Comparison of ENCODE assay signal across 17 cellular contexts in the genomic region with DNA sequence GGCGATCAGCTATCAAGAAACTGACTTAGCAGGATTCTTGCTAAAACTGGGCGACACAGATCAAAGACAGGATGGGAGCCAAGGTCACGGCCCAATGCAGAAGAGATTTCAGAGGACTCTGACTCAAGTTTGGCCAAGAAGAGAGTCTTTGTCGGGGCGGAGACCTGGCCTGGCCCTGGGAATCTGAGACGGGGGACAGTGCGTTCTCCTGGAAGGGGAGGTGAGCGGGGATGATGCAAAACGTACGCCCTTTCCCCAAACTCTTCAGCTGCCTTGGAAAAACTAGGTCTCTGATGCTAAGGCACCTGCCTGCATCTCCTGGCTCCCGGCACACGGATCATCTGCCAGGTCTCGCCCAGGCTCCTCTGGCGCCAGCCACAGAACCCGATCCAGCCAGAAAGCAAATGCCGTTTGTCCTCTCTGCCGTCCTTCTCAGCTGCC. TPM values are rescaled to one million over a fixed set of nuclear protein-coding genes. Genes with fewer than 3 reads are reported as not detected.
"Had no signal": no experiment of that assay in that cellular context is flagged by ENCODE, and none has a peak within 500 bp of the region (broad histone marks: within the 10 kb centered on the region; RNA-seq: fewer than 3 reads in every experiment).

No MANE protein-coding gene starts in this region.

- H3K9me3 Mint-ChIP-seq: activated CD4-positive, alpha-beta T cell treated with anti-CD3 and anti-CD28 coated beads, Interleukin-2, amount 10 ng/mL, durations not matched to agents 24 days and 14 days; activated naive CD4-positive, alpha-beta T cell treated with anti-CD3 and anti-CD28 coated beads for 36 hours; activated T-helper 17 cell treated with anti-CD3 and anti-CD28 coated beads, Interleukin-2, amount 50 U/mL, for 72 hours; dendritic cell treated with granulocyte-macrophage colony-stimulating factor and Interleukin-4, amounts not matched to agents 40 ng/mL and 50 ng/mL, for 4 days; neural crest cell; stimulated activated memory B cell treated with anti-CD40 and anti-IgM and Interleukin-4, amounts not matched to agents 10 μg/mL and 1 μg/mL and 100 μg/mL, for 72 hours; WTC11 had no signal

- H3K4me1 ChIP-seq: left lung had no signal

- H3K27ac Mint-ChIP-seq: activated CD4-positive, alpha-beta T cell treated with anti-CD3 and anti-CD28 coated beads, Interleukin-2, amount 10 ng/mL, durations not matched to agents 24 days and 14 days; activated naive CD4-positive, alpha-beta T cell treated with anti-CD3 and anti-CD28 coated beads for 36 hours; activated T-helper 17 cell treated with anti-CD3 and anti-CD28 coated beads, Interleukin-2, amount 50 U/mL, for 72 hours; dendritic cell treated with granulocyte-macrophage colony-stimulating factor and Interleukin-4, amounts not matched to agents 40 ng/mL and 50 ng/mL, for 4 days; stimulated activated memory B cell treated with anti-CD40 and anti-IgM and Interleukin-4, amounts not matched to agents 10 μg/mL and 1 μg/mL and 100 μg/mL, for 72 hours; T-helper 17 cell; WTC11 had no signal

- H3K4me1 Mint-ChIP-seq: activated T-helper 17 cell treated with anti-CD3 and anti-CD28 coated beads, Interleukin-2, amount 50 U/mL, for 72 hours had no signal

- ATAC-seq: activated T-helper 17 cell treated with anti-CD3 and anti-CD28 coated beads, Interleukin-2, amount 50 U/mL, for 72 hours; left lung; stimulated activated memory B cell treated with anti-CD40 and anti-IgM and Interleukin-4, amounts not matched to agents 10 μg/mL and 1 μg/mL and 100 μg/mL, for 72 hours; T-helper 17 cell; WTC11 had no signal

- DNase-seq: activated CD4-positive, alpha-beta T cell treated with anti-CD3 and anti-CD28 coated beads, Interleukin-2, amount 10 ng/mL, durations not matched to agents 24 days and 14 days; activated CD8-positive, alpha-beta memory T cell treated with anti-CD3 and anti-CD28 coated beads for 24 hours; activated naive CD4-positive, alpha-beta T cell treated with anti-CD3 and anti-CD28 coated beads for 36 hours; central memory CD4-positive, alpha-beta T cell; hypothalamus; stimulated activated CD4-positive, alpha-beta T cell treated with anti-CD3 and anti-CD28 coated beads, Interleukin-1b, Interleukin-23, amount 100 ng/mL, for 48 hours; T-helper 17 cell; upper lobe of left lung had no signal

- H3K4me3 ChIP-seq: left lung, right atrium auricular region, upper lobe of left lung had no signal

- H3K27me3 ChIP-seq: left lung, right atrium auricular region, upper lobe of left lung had no signal

- H3K27me3 Mint-ChIP-seq: activated CD4-positive, alpha-beta T cell treated with anti-CD3 and anti-CD28 coated beads, Interleukin-2, amount 10 ng/mL, durations not matched to agents 24 days and 14 days; activated T-helper 17 cell treated with anti-CD3 and anti-CD28 coated beads, Interleukin-2, amount 50 U/mL, for 72 hours; dendritic cell treated with granulocyte-macrophage colony-stimulating factor and Interleukin-4, amounts not matched to agents 40 ng/mL and 50 ng/mL, for 4 days; stimulated activated memory B cell treated with anti-CD40 and anti-IgM and Interleukin-4, amounts not matched to agents 10 μg/mL and 1 μg/mL and 100 μg/mL, for 72 hours; T-helper 17 cell had no signal

- H3K36me3 Mint-ChIP-seq: stimulated activated memory B cell treated with anti-CD40 and anti-IgM and Interleukin-4, amounts not matched to agents 10 μg/mL and 1 μg/mL and 100 μg/mL, for 72 hours; WTC11 had no signal

- H3K4me3 Mint-ChIP-seq: activated CD4-positive, alpha-beta T cell treated with anti-CD3 and anti-CD28 coated beads, Interleukin-2, amount 10 ng/mL, durations not matched to agents 24 days and 14 days; activated naive CD4-positive, alpha-beta T cell treated with anti-CD3 and anti-CD28 coated beads for 36 hours; activated T-helper 17 cell treated with anti-CD3 and anti-CD28 coated beads, Interleukin-2, amount 50 U/mL, for 72 hours; dendritic cell treated with granulocyte-macrophage colony-stimulating factor and Interleukin-4, amounts not matched to agents 40 ng/mL and 50 ng/mL, for 4 days; neural crest cell; stimulated activated memory B cell treated with anti-CD40 and anti-IgM and Interleukin-4, amounts not matched to agents 10 μg/mL and 1 μg/mL and 100 μg/mL, for 72 hours; T-helper 17 cell; WTC11 had no signal

- H3K36me3 ChIP-seq: left lung, right atrium auricular region, upper lobe of left lung had no signal

- H3K27ac ChIP-seq: left lung, right atrium auricular region, upper lobe of left lung had no signal

- H3K9me3 ChIP-seq: left lung, right atrium auricular region, upper lobe of left lung had no signal

RNA-seq across cellular contexts. Expression of a gene that starts 18.8 kb away (rescaled TPM):
- total RNA-seq: activated CD4-positive, alpha-beta T cell treated with anti-CD3 and anti-CD28 coated beads, Interleukin-2, amount 10 ng/mL, durations not matched to agents 24 days and 14 days; activated naive CD4-positive, alpha-beta T cell treated with anti-CD3 and anti-CD28 coated beads for 36 hours; activated T-helper 17 cell treated with anti-CD3 and anti-CD28 coated beads, Interleukin-2, amount 50 U/mL, for 72 hours; epithelial cell of proximal tubule; left lung; T-helper 17 cell had no signal

RNA-seq across cellular contexts. Expression of a gene that starts 24.3 kb away (rescaled TPM):
- total RNA-seq: neural crest cell had no signal

RNA-seq across cellular contexts. Expression of a gene that starts 31.0 kb away (rescaled TPM):
- total RNA-seq: activated CD4-positive, alpha-beta T cell treated with anti-CD3 and anti-CD28 coated beads, Interleukin-2, amount 10 ng/mL, durations not matched to agents 24 days and 14 days; activated naive CD4-positive, alpha-beta T cell treated with anti-CD3 and anti-CD28 coated beads for 36 hours; activated T-helper 17 cell treated with anti-CD3 and anti-CD28 coated beads, Interleukin-2, amount 50 U/mL, for 72 hours; epithelial cell of proximal tubule; glomerular endothelial cell; left lung; neural crest cell; right atrium auricular region; T-helper 17 cell; upper lobe of left lung; WTC11 had no signal

RNA-seq across cellular contexts. Expression of a gene that starts 35.7 kb away (rescaled TPM):
- total RNA-seq: epithelial cell of proximal tubule, glomerular endothelial cell, neural crest cell, right atrium auricular region had no signal
